ENCODE assay signal across 18 cellular contexts in the genomic region with DNA sequence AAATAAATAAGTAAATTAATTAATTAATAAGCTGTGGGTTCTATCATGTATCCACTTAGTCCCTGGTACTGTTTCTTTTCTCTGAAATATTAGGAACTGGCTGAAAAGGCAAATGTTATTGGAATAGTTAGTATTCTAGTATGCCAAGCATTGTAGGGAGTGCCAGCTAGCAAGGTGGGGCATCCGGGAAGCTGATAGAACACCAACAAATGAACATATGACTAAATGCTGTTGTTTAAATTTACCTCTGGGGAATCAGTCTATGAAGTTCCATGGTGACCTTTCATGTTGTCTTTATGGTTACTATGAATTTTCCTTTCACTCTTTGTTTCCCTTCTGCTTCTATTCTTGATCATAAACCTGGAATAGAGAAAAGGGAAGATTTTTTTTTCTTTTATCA. TPM values are rescaled to one million over a fixed set of nuclear protein-coding genes. Genes with fewer than 3 reads are reported as not detected.
DNase-seq lines count a peak whose midpoint lies in the region; ATAC-seq and TF ChIP-seq lines count a peak whose summit lies in the region.
"Had no signal": no experiment of that assay in that cellular context is flagged by ENCODE, and none has a peak within 500 bp of the region (broad histone marks: within the 10 kb centered on the region; RNA-seq: fewer than 3 reads in every experiment).

No MANE protein-coding gene starts in this region.

- H3K4me3 ChIP-seq in SK-N-SH (ENCODE audit: low read depth in 2 of 2, low read length in 1 of 2) (no peak overlapping the region), PC-3 (ENCODE audit: low read length) (peak overlapping the region; percentile 20; the same call in 1 of the 2 replicates), transverse colon (no peak overlapping the region), foreskin fibroblast (ENCODE audit: low read depth in 1 of 2, low read length in 2 of 2) (no peak overlapping the region), right lobe of liver (no peak overlapping the region)
- H3K4me3 ChIP-seq: colonic mucosa, lower lobe of right lung had no signal

- POLR2A ChIA-PET in SK-N-SH (lab: Yijun Ruan, JAX): no interaction called here
- POLR2A ChIA-PET in PC-3 (lab: Charles Lee; ENCODE audit: unreplicated experiment): no interaction called here

- WGBS in SK-N-SH (ENCODE audit: low lambda C conversion rate): 58% methylated on average over 1 of the region's 1 CpG
- WGBS in transverse colon (ENCODE audit: low coverage in 1 of 2), 2 donors: 39 to 69% methylated on average over 1 of the region's 1 CpG
- 36% methylated on average over 1 of the region's 1 CpG for WGBS in right lobe of liver (ENCODE audit: insufficient coverage, low coverage, low lambda C conversion rate, missing lambda C conversion rate)

- in situ Hi-C loops in transverse colon (cut with MboI; ENCODE audit: low pct_ligation_motif_present in 1 of 4, low pct_unique_long_range_greater_than_20kb in 1 of 4, low sequenced_read_pairs in 3 of 4): no loop called here

- TF ChIP-seq EP300 in SK-N-SH (IDR thresholded peaks at IDR 0.05; ENCODE audit: borderline replicate concordance in 1 of 2, low read depth in 1 of 2, low read length in 1 of 2) (no peak), transverse colon (IDR thresholded peaks at IDR 0.05; ENCODE audit: low read depth) (no peak)

- TF ChIP-seq RAD21 in SK-N-SH (IDR thresholded peaks at IDR 0.05; ENCODE audit: low read length): no peak

- no peak; the same call in 2 of the 3 replicates for ATAC-seq in SK-N-SH treated with all-trans-retinoic acid at 6 μM for 48 hours
- peak; percentile 91 for ATAC-seq in PC-3
- peak; percentile 53 for ATAC-seq in esophagus mucosa
- ATAC-seq in right lobe of liver: no peak
- ATAC-seq: lower lobe of right lung; naive thymus-derived CD8-positive, alpha-beta T cell had no signal

- H3K4me2 ChIP-seq in SK-N-SH (no peak overlapping the region), PC-3 (ENCODE audit: low read length) (peak overlapping the region; percentile 63)

- H3K79me2 ChIP-seq in SK-N-SH (ENCODE audit: insufficient read depth) (peaks cover 97% of the 10 kb centered on the region), PC-3 (ENCODE audit: low read length) (no peaks in the 10 kb centered on the region)

- no peak for TF ChIP-seq POLR2A in transverse colon (IDR thresholded peaks at IDR 0.05)
- TF ChIP-seq POLR2A in right lobe of liver (IDR thresholded peaks at IDR 0.05): no peak

- H3F3A ChIP-seq in SK-N-SH (replicated peaks; ENCODE audit: insufficient read depth) (peaks cover 41% of the 10 kb centered on the region), PC-3 (ENCODE audit: low read length, unreplicated experiment) (no peaks in the 10 kb centered on the region)

- TF ChIP-seq CTCF in SK-N-SH (IDR thresholded peaks at IDR 0.05) (no peak), PC-3 (conservative IDR thresholded peaks at IDR 0.05; ENCODE audit: low read depth, low read length) (no peak), transverse colon (IDR thresholded peaks at IDR 0.05) (no peak), foreskin fibroblast (IDR thresholded peaks at IDR 0.05; ENCODE audit: low read depth, low read length) (no peak), right lobe of liver (IDR thresholded peaks at IDR 0.05) (no peak)

- no peaks in the 10 kb centered on the region for H3K9me2 ChIP-seq in SK-N-SH
- no peaks in the 10 kb centered on the region for H3K9me2 ChIP-seq in PC-3 (replicated peaks; ENCODE audit: low read length)

- no peaks in the 10 kb centered on the region for H3K9me3 ChIP-seq in SK-N-SH
- H3K9me3 ChIP-seq in PC-3 (ENCODE audit: low read length): no peaks in the 10 kb centered on the region
- H3K9me3 ChIP-seq in transverse colon: no peaks in the 10 kb centered on the region
- no peaks in the 10 kb centered on the region for H3K9me3 ChIP-seq in right lobe of liver
- H3K9me3 ChIP-seq: colonic mucosa, lower lobe of right lung had no signal

- H3K36me3 ChIP-seq in SK-N-SH (replicated peaks in 1 of 2; ENCODE audit: control insufficient read depth in 1 of 2, insufficient read depth in 2 of 2, low read length in 1 of 2): peaks cover 54 to 74% of the 10 kb centered on the region in 2 experiments
- no peaks in the 10 kb centered on the region for H3K36me3 ChIP-seq in PC-3 (ENCODE audit: low read depth, low read length)
- no peaks in the 10 kb centered on the region for H3K36me3 ChIP-seq in transverse colon
- H3K36me3 ChIP-seq in right lobe of liver: peaks cover 0 to 6% (median 0%) of the 10 kb centered on the region in 4 donors
- H3K36me3 ChIP-seq: colonic mucosa had no signal

- intact Hi-C loops in PC-3 (cut with micrococcal nuclease) (no loop called here), transverse colon (cut with DNase I; ENCODE audit: low total_unique reads) (no loop called here), right lobe of liver (cut with DNase I) (no loop called here)

- CTCF ChIA-PET in SK-N-SH (lab: Yijun Ruan, JAX): interaction anchor here (1.7 kb wide), 1 partner anchor 132 kb away, joined by 5 read pairs; no protein-coding TSS in a partner anchor
- CTCF ChIA-PET in PC-3 (lab: Charles Lee): interaction anchor here (0.6 kb wide), 1 partner anchor 61 kb away, joined by 3 read pairs; no protein-coding TSS in a partner anchor

- no peaks in the 10 kb centered on the region for H4K20me1 ChIP-seq in SK-N-SH (ENCODE audit: insufficient read depth)
- no peaks in the 10 kb centered on the region for H4K20me1 ChIP-seq in PC-3 (ENCODE audit: low read length)

- H3K9ac ChIP-seq in SK-N-SH (no peak overlapping the region), PC-3 (ENCODE audit: low read length) (peak overlapping the region; percentile 64)

- peak overlapping the region; percentile 32 to 34; a peak in 3 of 4 replicates for H3K27ac ChIP-seq in SK-N-SH (ENCODE audit: low read depth in 2 of 2, low read length in 1 of 2)
- peak overlapping the region; percentile 91 for H3K27ac ChIP-seq in PC-3 (ENCODE audit: low read length)
- no peak overlapping the region for H3K27ac ChIP-seq in transverse colon
- H3K27ac ChIP-seq in right lobe of liver: no peak overlapping the region
- H3K27ac ChIP-seq: 22Rv1, colonic mucosa, lower lobe of right lung, WERI-Rb-1 had no signal

- H2AFZ ChIP-seq in SK-N-SH (ENCODE audit: low read depth) (no peak overlapping the region), PC-3 (ENCODE audit: low read length) (no peak overlapping the region)

- no peak for DNase-seq in SK-N-SH
- DNase-seq in PC-3: peak; percentile 53
- peak; percentile 11 for DNase-seq in transverse colon
- DNase-seq in stimulated activated CD8-positive, alpha-beta memory T cell treated with anti-CD3 and anti-CD28 coated beads, Interleukin-4, amount 100 ng/mL, for 48 hours: no peak
- no peak for DNase-seq in foreskin fibroblast
- DNase-seq in right lobe of liver: no peak
- DNase-seq: activated CD4-positive, alpha-beta memory T cell treated with anti-CD3 and anti-CD28 coated beads for 36 hours; activated naive CD4-positive, alpha-beta T cell treated with anti-CD3 and anti-CD28 coated beads, Interleukin-2, amount 10 ng/mL, durations not matched to agents 7 days and 5 days; activated T-cell treated with anti-CD3 and anti-CD28 coated beads, Interleukin-2, amount 50 U/mL, for 24 hours; colonic mucosa; lower lobe of right lung; naive thymus-derived CD8-positive, alpha-beta T cell; NCI-H1694 treated with DMSO at 0.1 percent for 48 hours; NCI-H2227 treated with DMSO at 0.1 percent for 48 hours; WERI-Rb-1 had no signal

- H3K4me1 ChIP-seq in SK-N-SH (ENCODE audit: control insufficient read depth in 1 of 2, insufficient read depth in 2 of 2, low read depth in 1 of 2, low read length in 1 of 2) (no peaks in the 10 kb centered on the region; a peak in 1 of 4 replicates), PC-3 (ENCODE audit: insufficient read depth, low read length) (peaks cover 17% of the 10 kb centered on the region), transverse colon (peaks cover 0 to 10% (median 6%) of the 10 kb centered on the region in 4 donors), right lobe of liver (peaks cover 0 to 9% (median 4%) of the 10 kb centered on the region in 4 donors)
- H3K4me1 ChIP-seq: colonic mucosa, lower lobe of right lung had no signal

- TSS peak; percentile 80 for BruUV-seq in PC-3 (replicated peaks; lab: Mats Ljungman, UMichigan)

- no peaks in the 10 kb centered on the region for H3K27me3 ChIP-seq in SK-N-SH (ENCODE audit: insufficient read depth)
- no peaks in the 10 kb centered on the region for H3K27me3 ChIP-seq in PC-3 (ENCODE audit: low read length)
- no peaks in the 10 kb centered on the region for H3K27me3 ChIP-seq in transverse colon
- H3K27me3 ChIP-seq in right lobe of liver: no peaks in the 10 kb centered on the region
- H3K27me3 ChIP-seq: colonic mucosa had no signal

TF ChIP-seq in SK-N-SH, 30 proteins besides CTCF, POLR2A, EP300 and RAD21 (continues in another document):
- TF ChIP-seq, protein P1, sequence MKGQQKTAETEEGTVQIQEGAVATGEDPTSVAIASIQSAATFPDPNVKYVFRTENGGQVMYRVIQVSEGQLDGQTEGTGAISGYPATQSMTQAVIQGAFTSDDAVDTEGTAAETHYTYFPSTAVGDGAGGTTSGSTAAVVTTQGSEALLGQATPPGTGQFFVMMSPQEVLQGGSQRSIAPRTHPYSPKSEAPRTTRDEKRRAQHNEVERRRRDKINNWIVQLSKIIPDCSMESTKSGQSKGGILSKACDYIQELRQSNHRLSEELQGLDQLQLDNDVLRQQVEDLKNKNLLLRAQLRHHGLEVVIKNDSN (IDR thresholded peaks at IDR 0.05; ENCODE audit: borderline replicate concordance, low read depth): no peak
- TF ChIP-seq RCOR1 (IDR thresholded peaks at IDR 0.05; ENCODE audit: low read length) (no peak), GATA2 (CRISPR knock-in tag; IDR thresholded peaks at IDR 0.05) (no peak), YY1 (IDR thresholded peaks at IDR 0.05; ENCODE audit: low read depth) (no peak)

TF ChIP-seq in SK-N-SH treated with all-trans-retinoic acid at 6 μM for 48 hours, 23 proteins besides CTCF, POLR2A, EP300 and RAD21 (continues in another document):
- TF ChIP-seq ZNF565 (CRISPR knock-in tag; conservative IDR thresholded peaks at IDR 0.05; ENCODE audit: low read depth) (no peak), PPARA (CRISPR knock-in tag; IDR thresholded peaks at IDR 0.05; ENCODE audit: borderline replicate concordance) (no peak), ARNTL (CRISPR knock-in tag; IDR thresholded peaks at IDR 0.05; ENCODE audit: borderline replicate concordance, low read depth) (no peak)

RNA-seq across cellular contexts. Expression of a gene that starts 32.7 kb away (rescaled TPM):
- 10.1 and 10.5 TPM in 2 replicates for polyA plus RNA-seq in SK-N-SH (2012; rRNA removed)
- polyA plus RNA-seq in SK-N-SH (2012; cell fraction: cytosol; rRNA removed): 9.1 and 9.6 TPM in 2 replicates
- 10.1 and 10.4 TPM in 2 replicates for polyA plus RNA-seq in SK-N-SH (2012; cell fraction: nucleus; rRNA removed)
- total RNA-seq in PC-3 (2014; rRNA removed) (6.9 and 7.5 TPM in 2 replicates), esophagus mucosa (3.9 TPM), transverse colon (10 to 100 TPM in 2 of 4 donors, 1 to 10 TPM in 2; 2.2 to 13.5 (median 7.3) TPM), right lobe of liver (10 to 100 TPM in 5 of 6 experiments, 1 to 10 TPM in 1; 8.0 to 20.5 (median 17.1) TPM)

Comparison
In these comparisons a context has a peak if more than half of its experiments do, and no peak if none do; other contexts are left out.
1. DNase-seq: peak in PC-3 (single experiment) and transverse colon (single experiment); none in SK-N-SH (single experiment), stimulated activated CD8-positive, alpha-beta memory T cell treated with anti-CD3 and anti-CD28 coated beads, Interleukin-4, amount 100 ng/mL, for 48 hours (single experiment), foreskin fibroblast (0 of 2) and right lobe of liver (0 of 3).
2. H3K27ac ChIP-seq: peak in SK-N-SH (2 of 2) and PC-3 (single experiment); none in transverse colon (0 of 4) and right lobe of liver (0 of 3).
3. ATAC-seq: peak in PC-3 (single experiment) and esophagus mucosa (single experiment); none in SK-N-SH treated with all-trans-retinoic acid at 6 μM for 48 hours (single experiment) and right lobe of liver (0 of 4).